Comparison of ENCODE assay signal across 10 cellular contexts in the genomic region with DNA sequence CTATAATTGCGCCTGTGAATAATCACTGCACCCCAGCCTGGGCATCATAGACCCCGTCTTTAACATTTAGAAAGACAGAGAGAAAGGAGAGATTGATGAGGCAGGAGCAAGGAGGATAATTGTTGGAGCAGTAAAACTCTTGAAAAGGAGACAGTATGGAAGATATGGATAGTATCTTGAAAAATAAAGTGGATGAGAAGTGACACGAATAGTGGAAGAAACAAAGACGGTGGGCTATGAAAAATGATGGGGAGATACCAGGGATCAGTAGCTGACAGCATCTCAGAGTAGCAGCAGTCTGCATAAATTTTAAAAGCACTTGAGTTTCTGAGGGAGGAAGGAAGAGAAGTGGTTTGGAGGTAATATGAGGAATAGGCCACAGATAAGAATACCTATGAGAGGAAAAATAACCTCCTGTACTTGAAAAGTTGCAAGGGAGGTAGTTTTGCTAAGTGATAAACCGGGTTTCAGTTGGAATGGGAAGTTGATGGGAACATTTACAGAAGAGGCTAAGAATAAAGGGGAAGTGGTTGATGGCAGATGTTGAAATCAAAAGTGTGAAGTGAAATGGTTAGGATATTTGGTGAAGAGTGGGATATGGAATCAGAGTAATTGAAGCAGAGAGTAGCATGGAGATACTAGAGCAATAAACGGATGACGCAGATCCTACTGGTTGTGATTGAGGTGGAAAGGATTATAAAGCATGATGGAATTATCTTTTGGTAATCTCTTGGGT. TPM values are rescaled to one million over a fixed set of nuclear protein-coding genes. Genes with fewer than 3 reads are reported as not detected.
A peak's percentile ranks its signal among the peaks of the same experiment; 100 is the strongest.
DNase-seq lines count a peak whose midpoint lies in the region; ATAC-seq and TF ChIP-seq lines count a peak whose summit lies in the region.
"Had no signal": no experiment of that assay in that cellular context is flagged by ENCODE, and none has a peak within 500 bp of the region (broad histone marks: within the 10 kb centered on the region; RNA-seq: fewer than 3 reads in every experiment).

No MANE protein-coding gene starts in this region.

- peak overlapping the region; percentile 69; the same call in 1 of the 2 replicates for H3K4me2 ChIP-seq in KMS-11

- DNase-seq in CD8-positive, alpha-beta memory T cell = no peak
- no peak for DNase-seq in activated CD8-positive, alpha-beta T cell treated with anti-CD3 and anti-CD28 coated beads for 36 hours
- DNase-seq in kidney glomerular epithelial cell (lab: John Stamatoyannopoulos, UW) (no peak), SHP77 treated with DMSO at 0.1 percent for 48 hours (lab: John Stamatoyannopoulos, UW) (no peak)
- DNase-seq: NCI-H345, occipital lobe had no signal

- no peaks in the 10 kb centered on the region for H3K9me3 Mint-ChIP-seq in CD8-positive, alpha-beta memory T cell
- H3K9me3 Mint-ChIP-seq in activated CD8-positive, alpha-beta T cell treated with anti-CD3 and anti-CD28 coated beads for 36 hours = no peaks in the 10 kb centered on the region
- H3K9me3 Mint-ChIP-seq in nephron = no peaks in the 10 kb centered on the region

- intact Hi-C loops in activated CD8-positive, alpha-beta T cell treated with anti-CD3 and anti-CD28 coated beads for 36 hours (cut with micrococcal nuclease) = no loop called here

- no peak overlapping the region for H3K4me3 ChIP-seq in CD8-positive, alpha-beta memory T cell (ENCODE audit: low read length)
- H3K4me3 ChIP-seq in KMS-11 (IDR thresholded peaks at IDR 0.05; ENCODE audit: insufficient read depth, low read depth, low read length) = no peak overlapping the region

- H3K27ac Mint-ChIP-seq in CD8-positive, alpha-beta memory T cell = peak overlapping the region in 5 of 8 donors; percentile 22 to 58 (median 52)
- peak overlapping the region; percentile 18 for H3K27ac Mint-ChIP-seq in activated CD8-positive, alpha-beta T cell treated with anti-CD3 and anti-CD28 coated beads for 36 hours
- H3K27ac Mint-ChIP-seq in nephron = peak overlapping the region; percentile 99 to 100 (median 99)

- H3K36me3 Mint-ChIP-seq in CD8-positive, alpha-beta memory T cell = peaks cover 0 to 23% (median 1%) of the 10 kb centered on the region in 3 donors
- peaks cover 4% of the 10 kb centered on the region for H3K36me3 Mint-ChIP-seq in activated CD8-positive, alpha-beta T cell treated with anti-CD3 and anti-CD28 coated beads for 36 hours (ENCODE audit: low read depth)
- no peaks in the 10 kb centered on the region for H3K36me3 Mint-ChIP-seq in nephron (ENCODE audit: low read depth)

- 0 out of 2 replicates have a peak, but pooled peaks cover 3% of the 10 kb centered on the region for H4K20me1 ChIP-seq in KMS-11 (ENCODE audit: insufficient read depth)

- POLR2A ChIA-PET in CD8-positive, alpha-beta memory T cell (lab: Charles Lee) = no interaction called here
- POLR2A ChIA-PET in activated CD8-positive, alpha-beta T cell treated with anti-CD3 and anti-CD28 coated beads for 36 hours (lab: Charles Lee) = interaction anchor here (0.6 to 3.5 kb wide), 3 partner anchors 11 to 41 kb away, joined by 3 to 14 read pairs (median 4); no protein-coding TSS in a partner anchor

- H2AFZ ChIP-seq in KMS-11 (ENCODE audit: low read depth) = no peak overlapping the region

- H3K36me3 ChIP-seq in CD8-positive, alpha-beta memory T cell (ENCODE audit: insufficient read depth, low read length) = no peaks in the 10 kb centered on the region
- no peaks in the 10 kb centered on the region for H3K36me3 ChIP-seq in KMS-11 (ENCODE audit: insufficient read depth)

- CTCF ChIA-PET in CD8-positive, alpha-beta memory T cell (lab: Charles Lee) = interaction anchor here (1.5 to 2.3 kb wide), 2 partner anchors 29 to 41 kb away, joined by 5 to 7 read pairs; no protein-coding TSS in a partner anchor
- CTCF ChIA-PET in activated CD8-positive, alpha-beta T cell treated with anti-CD3 and anti-CD28 coated beads for 36 hours (lab: Charles Lee) = no interaction called here

- no peaks in the 10 kb centered on the region for H3K9me3 ChIP-seq in CD8-positive, alpha-beta memory T cell (ENCODE audit: low read length)

- no peak for ATAC-seq in activated CD8-positive, alpha-beta T cell treated with anti-CD3 and anti-CD28 coated beads for 36 hours
- ATAC-seq in HG02798 (IDR thresholded peaks at IDR 0.05; ENCODE audit: poor library complexity, unreplicated experiment) (no peak), GM19463 (IDR thresholded peaks at IDR 0.05; ENCODE audit: unreplicated experiment) (no peak)

- H3K4me1 ChIP-seq in CD8-positive, alpha-beta memory T cell (ENCODE audit: insufficient read depth, low read length) = peaks cover 14% of the 10 kb centered on the region
- H3K4me1 ChIP-seq in KMS-11 (ENCODE audit: low read depth, poor library complexity, severe bottlenecking) = peaks cover 22% of the 10 kb centered on the region

- no peak overlapping the region; the same call in 1 of the 2 replicates for H3K9ac ChIP-seq in KMS-11

- no peaks in the 10 kb centered on the region for H3K27me3 ChIP-seq in CD8-positive, alpha-beta memory T cell (ENCODE audit: insufficient read depth, low read length, poor library complexity, severe bottlenecking)
- H3K27me3 ChIP-seq in KMS-11 (ENCODE audit: insufficient read depth, low read depth) = no peaks in the 10 kb centered on the region

- no peak for TF ChIP-seq CTCF in KMS-11 (conservative IDR thresholded peaks at IDR 0.05; ENCODE audit: low read depth, low read length)
- TF ChIP-seq CTCF in activated CD8-positive, alpha-beta T cell treated with anti-CD3 and anti-CD28 coated beads for 36 hours (IDR thresholded peaks at IDR 0.05) = no peak
- no peak for TF ChIP-seq CTCF in nephron (IDR thresholded peaks at IDR 0.05; ENCODE audit: unreplicated experiment in 3 of 3)

- H3K79me2 ChIP-seq in KMS-11 (ENCODE audit: insufficient read depth, low read depth) = peaks cover 27% of the 10 kb centered on the region

- peak overlapping the region; percentile 10 to 70 (median 41) for H3K4me3 Mint-ChIP-seq in CD8-positive, alpha-beta memory T cell
- H3K4me3 Mint-ChIP-seq in activated CD8-positive, alpha-beta T cell treated with anti-CD3 and anti-CD28 coated beads for 36 hours = peak overlapping the region; percentile 42
- peak overlapping the region; percentile 65 to 77 (median 76) for H3K4me3 Mint-ChIP-seq in nephron

- peaks cover 30 to 37% (median 33%) of the 10 kb centered on the region in 3 donors for H3K4me1 Mint-ChIP-seq in CD8-positive, alpha-beta memory T cell
- peaks cover 18% of the 10 kb centered on the region for H3K4me1 Mint-ChIP-seq in activated CD8-positive, alpha-beta T cell treated with anti-CD3 and anti-CD28 coated beads for 36 hours (ENCODE audit: low read depth)
- peaks cover 19% of the 10 kb centered on the region for H3K4me1 Mint-ChIP-seq in nephron

- no peak overlapping the region for H3K27ac ChIP-seq in CD8-positive, alpha-beta memory T cell (ENCODE audit: low read depth, low read length)
- H3K27ac ChIP-seq in KMS-11 = no peak overlapping the region

- no peaks in the 10 kb centered on the region for H3K27me3 Mint-ChIP-seq in CD8-positive, alpha-beta memory T cell
- H3K27me3 Mint-ChIP-seq in activated CD8-positive, alpha-beta T cell treated with anti-CD3 and anti-CD28 coated beads for 36 hours = peaks cover 1% of the 10 kb centered on the region
- H3K27me3 Mint-ChIP-seq in nephron (ENCODE audit: low read depth) = no peaks in the 10 kb centered on the region

RNA-seq across cellular contexts. Expression of gene PPM1D, which starts 1.8 kb away (rescaled TPM):
- total RNA-seq in CD8-positive, alpha-beta memory T cell = 10 to 100 TPM; 17.8 to 19.0 TPM
- 13.1 TPM for polyA plus RNA-seq in CD8-positive, alpha-beta memory T cell
- total RNA-seq in activated CD8-positive, alpha-beta T cell treated with anti-CD3 and anti-CD28 coated beads for 36 hours = 10 to 100 TPM; 11.6 to 12.3 TPM

Comparison
In these comparisons a context has a peak if more than half of its experiments do, and no peak if none do; other contexts are left out.
1. H3K27ac Mint-ChIP-seq: peak in every context shown above with its lines; median percentile 99 in nephron; 52 in CD8-positive, alpha-beta memory T cell; 18 in activated CD8-positive, alpha-beta T cell treated with anti-CD3 and anti-CD28 coated beads for 36 hours.